In genomic region chr14:31294736-31295398, GRCh38 we compare ENCODE assay signal across 18 cellular contexts.
"Had no signal": no experiment of that assay in that cellular context is flagged by ENCODE, and none has a peak within 500 bp of the region (broad histone marks: within the 10 kb centered on the region; RNA-seq: fewer than 3 reads in every experiment).

No MANE protein-coding gene starts in this region.

- H3K4me3 Mint-ChIP-seq: activated CD4-positive, alpha-beta T cell treated with anti-CD3 and anti-CD28 coated beads, Interleukin-2, amount 10 ng/mL, durations not matched to agents 24 days and 14 days; activated CD8-positive, alpha-beta T cell treated with anti-CD3 and anti-CD28 coated beads, Interleukin-2, amount 10 ng/mL, durations not matched to agents 7 days and 5 days; activated naive CD8-positive, alpha-beta T cell; neural progenitor cell had no signal

- H2AFZ ChIP-seq: neural progenitor cell had no signal

- H3K27me3 ChIP-seq: breast epithelium, neural progenitor cell, ovary, stomach, testis, upper lobe of right lung had no signal

- ATAC-seq: activated CD8-positive, alpha-beta T cell treated with anti-CD3 and anti-CD28 coated beads, Interleukin-2, amount 10 ng/mL, durations not matched to agents 7 days and 5 days; left lobe of liver; upper lobe of right lung had no signal

- H3K9me3 ChIP-seq: breast epithelium, ovary, stomach, testis, upper lobe of right lung had no signal

- H3K27me3 Mint-ChIP-seq: activated CD4-positive, alpha-beta T cell treated with anti-CD3 and anti-CD28 coated beads, Interleukin-2, amount 10 ng/mL, durations not matched to agents 24 days and 14 days; activated naive CD8-positive, alpha-beta T cell had no signal

- H3K4me1 Mint-ChIP-seq: activated CD4-positive, alpha-beta T cell treated with anti-CD3 and anti-CD28 coated beads, Interleukin-2, amount 10 ng/mL, durations not matched to agents 24 days and 14 days; neural progenitor cell had no signal

- H3K4me3 ChIP-seq: breast epithelium, neural progenitor cell, ovary, stomach, testis, upper lobe of right lung had no signal

- H3K9me3 Mint-ChIP-seq: activated CD4-positive, alpha-beta T cell treated with anti-CD3 and anti-CD28 coated beads, Interleukin-2, amount 10 ng/mL, durations not matched to agents 24 days and 14 days; neural progenitor cell had no signal

- H3K4me2 ChIP-seq: neural progenitor cell had no signal

- H3K27ac Mint-ChIP-seq: activated CD4-positive, alpha-beta T cell treated with anti-CD3 and anti-CD28 coated beads, Interleukin-2, amount 10 ng/mL, durations not matched to agents 24 days and 14 days; activated CD8-positive, alpha-beta T cell treated with anti-CD3 and anti-CD28 coated beads, Interleukin-2, amount 10 ng/mL, durations not matched to agents 7 days and 5 days; activated naive CD8-positive, alpha-beta T cell; neural progenitor cell had no signal

- H3K9ac ChIP-seq: neural progenitor cell had no signal

- DNase-seq: activated CD4-positive, alpha-beta T cell treated with anti-CD3 and anti-CD28 coated beads, Interleukin-2, amount 10 ng/mL, durations not matched to agents 24 days and 14 days; activated CD4-positive, CD25-positive, alpha-beta regulatory T cell; activated CD8-positive, alpha-beta memory T cell treated with anti-CD3 and anti-CD28 coated beads, Interleukin-2, amount 50 U/mL, for 4 hours; activated CD8-positive, alpha-beta T cell treated with anti-CD3 and anti-CD28 coated beads, Interleukin-2, amount 10 ng/mL, durations not matched to agents 7 days and 5 days; activated gamma-delta T cell; activated T-cell treated with anti-CD3 and anti-CD28 coated beads, Interleukin-2, amount 50 U/mL, for 48 hours; amygdala; cerebellar nuclear complex; mammary epithelial cell; ovary; stimulated activated CD4-positive, alpha-beta T cell treated with anti-CD3 and anti-CD28 coated beads, Interleukin-2, amount 100 ng/mL, for 24 hours; stomach; testis; upper lobe of right lung had no signal

- H3K27ac ChIP-seq: breast epithelium, neural progenitor cell, ovary, stomach, testis, upper lobe of right lung had no signal

- H3K36me3 ChIP-seq: breast epithelium, neural progenitor cell, ovary had no signal

- H3K4me1 ChIP-seq: breast epithelium, stomach, testis, upper lobe of right lung had no signal
